8 cellular contexts compared by ENCODE assay signal in genomic region chr19:58498316-58499020, GRCh38. TPM values are rescaled to one million over a fixed set of nuclear protein-coding genes. Genes with fewer than 3 reads are reported as not detected.
DNase-seq lines count a peak whose midpoint lies in the region; ATAC-seq and TF ChIP-seq lines count a peak whose summit lies in the region.

No MANE protein-coding gene starts in this region.

- peaks cover 4% of the 10 kb centered on the region for H3K36me3 Mint-ChIP-seq in HFFc6 (ENCODE audit: low read depth)
- no peaks in the 10 kb centered on the region for H3K36me3 Mint-ChIP-seq in activated T-helper 17 cell treated with anti-CD3 and anti-CD28 coated beads, Interleukin-2, amount 50 U/mL, for 72 hours (ENCODE audit: low read depth)

- H3K27me3 ChIP-seq in iPS-18a (ENCODE audit: control insufficient read depth, insufficient read depth, low read length) (no peaks in the 10 kb centered on the region), foreskin keratinocyte (no peaks in the 10 kb centered on the region)

- no peak overlapping the region for H3K27ac Mint-ChIP-seq in HFFc6
- peak overlapping the region; percentile 93 for H3K27ac Mint-ChIP-seq in activated T-helper 17 cell treated with anti-CD3 and anti-CD28 coated beads, Interleukin-2, amount 50 U/mL, for 72 hours

- no peaks in the 10 kb centered on the region for H3K9me3 ChIP-seq in iPS-18a (ENCODE audit: control insufficient read depth, low read depth, low read length)

- no peaks in the 10 kb centered on the region for H3K4me1 ChIP-seq in iPS-18a (ENCODE audit: control insufficient read depth, low read depth, low read length)
- no peaks in the 10 kb centered on the region for H3K4me1 ChIP-seq in foreskin keratinocyte

- H3K27ac ChIP-seq in iPS-18a (ENCODE audit: low read length) (no peak overlapping the region), substantia nigra (ENCODE audit: low read depth, low read length, poor library complexity, severe bottlenecking) (peak overlapping the region; percentile 90), foreskin keratinocyte (no peak overlapping the region)

- no peak for TF ChIP-seq CTCF in HFFc6 (IDR thresholded peaks at IDR 0.05)
- no peak for TF ChIP-seq CTCF in foreskin keratinocyte (conservative IDR thresholded peaks at IDR 0.05)

- no peaks in the 10 kb centered on the region for H3K36me3 ChIP-seq in iPS-18a (ENCODE audit: control insufficient read depth, low read depth, low read length)

- peaks cover 5% of the 10 kb centered on the region for H3K27me3 Mint-ChIP-seq in HFFc6 (ENCODE audit: insufficient read depth)
- no peaks in the 10 kb centered on the region for H3K27me3 Mint-ChIP-seq in activated T-helper 17 cell treated with anti-CD3 and anti-CD28 coated beads, Interleukin-2, amount 50 U/mL, for 72 hours

- H3K4me3 Mint-ChIP-seq in HFFc6 = peak overlapping the region; percentile 89
- H3K4me3 Mint-ChIP-seq in activated T-helper 17 cell treated with anti-CD3 and anti-CD28 coated beads, Interleukin-2, amount 50 U/mL, for 72 hours = peak overlapping the region; percentile 93

- peaks cover 4% of the 10 kb centered on the region for H3K9me3 Mint-ChIP-seq in HFFc6
- peaks cover 8% of the 10 kb centered on the region for H3K9me3 Mint-ChIP-seq in activated T-helper 17 cell treated with anti-CD3 and anti-CD28 coated beads, Interleukin-2, amount 50 U/mL, for 72 hours

- H3K4me3 ChIP-seq in iPS-18a (ENCODE audit: low read length) = peak overlapping the region; percentile 93

- ATAC-seq in activated T-helper 17 cell treated with anti-CD3 and anti-CD28 coated beads, Interleukin-2, amount 50 U/mL, for 72 hours (replicated peaks) = no peak
- no peak for ATAC-seq in foreskin keratinocyte

- H3K9ac ChIP-seq in iPS-18a (ENCODE audit: low read length) = peak overlapping the region; percentile 61

- H3K4me1 Mint-ChIP-seq in HFFc6 (ENCODE audit: low read depth) = peaks cover 15% of the 10 kb centered on the region
- H3K4me1 Mint-ChIP-seq in activated T-helper 17 cell treated with anti-CD3 and anti-CD28 coated beads, Interleukin-2, amount 50 U/mL, for 72 hours = peaks cover 17% of the 10 kb centered on the region

- DNase-seq in HFFc6 (no peak), substantia nigra (lab: John Stamatoyannopoulos, UW) (peak in 8 of 49 donors; percentile 15 to 56 (median 40)), globus pallidus (ENCODE audit: low spot score) (no peak), DMS153 treated with DMSO at 0.1 percent for 48 hours (lab: John Stamatoyannopoulos, UW; ENCODE audit: unreplicated experiment) (no peak), DMS79 treated with DMSO at 0.1 percent for 48 hours (lab: John Stamatoyannopoulos, UW) (no peak), foreskin keratinocyte (no peak)

RNA-seq across cellular contexts. Expression of gene SLC27A5, which starts 13.3 kb away (rescaled TPM):
- 1 to 10 TPM; 2.0 to 5.7 (median 2.6) TPM for total RNA-seq in HFFc6 (2021; fragmentation: NEBNext Ultra II Directional; extraction: Animal tissue kit (Norgen Biotek cat#: 25700))
- total RNA-seq in activated T-helper 17 cell treated with anti-CD3 and anti-CD28 coated beads, Interleukin-2, amount 50 U/mL, for 72 hours = 10 to 100 TPM; 14.4 to 15.6 TPM
- 17.7 and 19.0 TPM in 2 replicates for total RNA-seq in foreskin keratinocyte
- polyA plus RNA-seq in foreskin keratinocyte = 24.0 and 28.0 TPM in 2 replicates

RNA-seq across cellular contexts. Expression of gene ZBTB45, which starts 21.1 kb away (rescaled TPM):
- total RNA-seq in HFFc6 (2021; fragmentation: NEBNext Ultra II Directional; extraction: Animal tissue kit (Norgen Biotek cat#: 25700)) = 10 to 100 TPM; 15.0 to 17.4 (median 16.7) TPM
- 10 to 100 TPM; 11.0 to 14.3 TPM for total RNA-seq in activated T-helper 17 cell treated with anti-CD3 and anti-CD28 coated beads, Interleukin-2, amount 50 U/mL, for 72 hours
- 10.0 and 11.0 TPM in 2 replicates for total RNA-seq in foreskin keratinocyte
- polyA plus RNA-seq in foreskin keratinocyte = 14.7 and 16.5 TPM in 2 replicates

RNA-seq across cellular contexts. Expression of gene ZNF446, which starts 22.3 kb away (rescaled TPM):
- total RNA-seq in HFFc6 (2021; fragmentation: NEBNext Ultra II Directional; extraction: Animal tissue kit (Norgen Biotek cat#: 25700)) = 1 to 10 TPM; 5.7 to 6.9 (median 6.2) TPM
- 1 to 10 TPM; 5.8 to 6.2 TPM for total RNA-seq in activated T-helper 17 cell treated with anti-CD3 and anti-CD28 coated beads, Interleukin-2, amount 50 U/mL, for 72 hours
- 5.1 and 5.7 TPM in 2 replicates for total RNA-seq in foreskin keratinocyte
- 4.9 and 5.6 TPM in 2 replicates for polyA plus RNA-seq in foreskin keratinocyte

RNA-seq across cellular contexts. Expression of gene ZNF324, which starts 31.6 kb away (rescaled TPM):
- 1 to 10 TPM; 5.6 to 7.5 (median 6.8) TPM for total RNA-seq in HFFc6 (2021; fragmentation: NEBNext Ultra II Directional; extraction: Animal tissue kit (Norgen Biotek cat#: 25700))
- 1 to 10 TPM; 7.3 to 7.6 TPM for total RNA-seq in activated T-helper 17 cell treated with anti-CD3 and anti-CD28 coated beads, Interleukin-2, amount 50 U/mL, for 72 hours
- total RNA-seq in foreskin keratinocyte = 8.7 and 9.3 TPM in 2 replicates
- 4.8 and 5.2 TPM in 2 replicates for polyA plus RNA-seq in foreskin keratinocyte

RNA-seq across cellular contexts. Expression of gene TRIM28, which starts 45.4 kb away (rescaled TPM):
- total RNA-seq in HFFc6 (2021; fragmentation: NEBNext Ultra II Directional; extraction: Animal tissue kit (Norgen Biotek cat#: 25700)) = 100 to 1,000 TPM; 376 to 529 (median 445) TPM
- total RNA-seq in activated T-helper 17 cell treated with anti-CD3 and anti-CD28 coated beads, Interleukin-2, amount 50 U/mL, for 72 hours = 100 to 1,000 TPM; 336 to 455 TPM
- total RNA-seq in foreskin keratinocyte = 563 and 590 TPM in 2 replicates
- 522 and 587 TPM in 2 replicates for polyA plus RNA-seq in foreskin keratinocyte
